ENCODE assay signal across 26 cellular contexts in genomic region chr10:69661414-69662172, GRCh38.
"Had no signal": no experiment of that assay in that cellular context is flagged by ENCODE, and none has a peak within 500 bp of the region (broad histone marks: within the 10 kb centered on the region; RNA-seq: fewer than 3 reads in every experiment).

No MANE protein-coding gene starts in this region.

- H3K27ac ChIP-seq: brain microvascular endothelial cell, KMS-11, PC-9, WERI-Rb-1 had no signal

- H3K4me2 ChIP-seq: KMS-11, PC-9 had no signal

- H3K36me3 Mint-ChIP-seq: activated naive CD4-positive, alpha-beta T cell treated with anti-CD3 and anti-CD28 coated beads, Interleukin-2, amount 50 U/mL, for 24 hours had no signal

- H3K9ac ChIP-seq: KMS-11 had no signal

- ATAC-seq: activated CD4-positive, CD25-positive, alpha-beta regulatory T cell treated with anti-CD3 and anti-CD28 coated beads, Interleukin-2, amount 50 U/mL, for 24 hours; activated CD8-positive, alpha-beta T cell treated with anti-CD3 and anti-CD28 coated beads for 36 hours; T-helper 17 cell had no signal

- FAIRE-seq: TTC549 had no signal

- H3K4me3 ChIP-seq: cardiac muscle cell, PC-9 had no signal

- H2AFZ ChIP-seq: PC-9 had no signal

- H3K4me3 Mint-ChIP-seq: activated CD8-positive, alpha-beta T cell treated with anti-CD3 and anti-CD28 coated beads for 36 hours; activated naive CD4-positive, alpha-beta T cell treated with anti-CD3 and anti-CD28 coated beads, Interleukin-2, amount 50 U/mL, for 24 hours; activated T-cell treated with anti-CD3 and anti-CD28 coated beads, Interleukin-2, amount 50 U/mL, for 24 hours; activated T-helper 1 cell treated with anti-CD3 and anti-CD28 coated beads, Interleukin-12 subunit alpha, Interleukin-12 subunit beta, Interleukin-2, Interleukin-4 antibody, amounts not matched to agents 30 ng/mL and 10 ng/mL and 1 ng/mL, durations not matched to agents 14 hours and 24 hours and 36 hours; IgD-negative memory B cell; T-helper 17 cell had no signal

- H3K9me3 Mint-ChIP-seq: activated CD8-positive, alpha-beta T cell treated with anti-CD3 and anti-CD28 coated beads for 36 hours; activated naive CD4-positive, alpha-beta T cell treated with anti-CD3 and anti-CD28 coated beads, Interleukin-2, amount 50 U/mL, for 24 hours; activated T-cell treated with anti-CD3 and anti-CD28 coated beads, Interleukin-2, amount 50 U/mL, for 24 hours; activated T-helper 1 cell treated with anti-CD3 and anti-CD28 coated beads, Interleukin-12 subunit alpha, Interleukin-12 subunit beta, Interleukin-2, Interleukin-4 antibody, amounts not matched to agents 30 ng/mL and 10 ng/mL and 1 ng/mL, durations not matched to agents 14 hours and 24 hours and 36 hours; IgD-negative memory B cell had no signal

- H3K4me1 Mint-ChIP-seq: activated naive CD4-positive, alpha-beta T cell treated with anti-CD3 and anti-CD28 coated beads, Interleukin-2, amount 50 U/mL, for 24 hours; IgD-negative memory B cell had no signal

- DNase-seq: activated CD4-positive, alpha-beta T cell treated with anti-CD3 and anti-CD28 coated beads for 4 hours; activated CD8-positive, alpha-beta T cell treated with anti-CD3 and anti-CD28 coated beads for 36 hours; activated effector memory CD4-positive, alpha-beta T cell treated with Interleukin-2 at 50 U/mL for 16 hours; activated naive CD4-positive, alpha-beta T cell; activated T-cell treated with anti-CD3 and anti-CD28 coated beads, Interleukin-2, amount 50 U/mL, for 24 hours; brain microvascular endothelial cell; NCI-H1092; NCI-H1417 treated with DMSO at 0.1 percent for 48 hours; NCI-H1694; NCI-H2029; NCI-H2107; NCI-H2171 treated with DMSO at 0.1 percent for 48 hours; NCI-H345; NCI-H510A; PC-9; SHP77 treated with DMSO at 0.1 percent for 48 hours; T-helper 17 cell; T-helper 9 cell; WERI-Rb-1 had no signal

- H3K27ac Mint-ChIP-seq: activated CD8-positive, alpha-beta T cell treated with anti-CD3 and anti-CD28 coated beads for 36 hours; activated naive CD4-positive, alpha-beta T cell treated with anti-CD3 and anti-CD28 coated beads, Interleukin-2, amount 50 U/mL, for 24 hours; activated T-cell treated with anti-CD3 and anti-CD28 coated beads, Interleukin-2, amount 50 U/mL, for 24 hours; activated T-helper 1 cell treated with anti-CD3 and anti-CD28 coated beads, Interleukin-12 subunit alpha, Interleukin-12 subunit beta, Interleukin-2, Interleukin-4 antibody, amounts not matched to agents 30 ng/mL and 10 ng/mL and 1 ng/mL, durations not matched to agents 14 hours and 24 hours and 36 hours; T-helper 17 cell had no signal

- H3K27me3 ChIP-seq: brain microvascular endothelial cell, cardiac muscle cell had no signal

- H3K36me3 ChIP-seq: brain microvascular endothelial cell, cardiac muscle cell, WERI-Rb-1 had no signal

- H3K27me3 Mint-ChIP-seq: activated naive CD4-positive, alpha-beta T cell treated with anti-CD3 and anti-CD28 coated beads, Interleukin-2, amount 50 U/mL, for 24 hours had no signal
